8 cellular contexts compared by ENCODE assay signal in the genomic region with DNA sequence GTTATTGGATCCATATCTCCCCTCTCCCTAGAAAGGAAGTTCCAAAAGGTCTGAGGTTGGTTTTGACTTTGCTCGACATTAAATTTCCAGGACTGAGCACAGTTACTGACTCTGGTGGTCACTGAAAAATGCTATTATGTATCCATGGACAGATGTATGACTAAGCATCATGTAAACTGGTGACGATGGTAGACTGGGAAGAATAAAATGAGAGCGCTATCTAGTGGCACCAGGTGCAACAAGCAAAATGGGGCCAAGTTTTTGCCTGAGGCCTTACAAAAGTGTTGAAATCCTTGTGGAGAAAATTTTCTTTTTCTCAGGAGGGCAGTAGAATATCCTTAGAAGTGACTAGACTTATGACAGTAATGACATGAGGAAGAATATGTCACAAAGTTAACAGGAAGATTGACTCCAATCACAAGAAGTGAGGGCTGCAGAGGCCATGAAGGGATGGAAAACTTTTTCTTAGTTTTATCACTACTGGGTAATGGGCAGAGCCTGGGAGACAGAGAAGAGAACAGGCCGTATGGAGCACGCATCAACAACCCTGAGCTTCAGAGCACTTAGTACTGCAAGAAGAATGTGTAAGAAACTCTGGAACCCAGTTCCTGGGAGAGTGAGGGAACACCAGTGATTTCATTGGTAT.
DNase-seq lines count a peak whose midpoint lies in the region; ATAC-seq, FAIRE-seq and TF ChIP-seq lines count a peak whose summit lies in the region.

No MANE protein-coding gene starts in this region.

- 53 to 55% methylated on average over 5 of the region's 5 CpGs for WGBS in upper lobe of left lung, 2 donors

- TF ChIP-seq CTCF in AG10803 (conservative IDR thresholded peaks at IDR 0.05; ENCODE audit: low read length) (peak; percentile 53), GM12864 (IDR thresholded peaks at IDR 0.05; ENCODE audit: low read depth, low read length, missing control alignments) (peak; percentile 54), upper lobe of left lung (IDR thresholded peaks at IDR 0.05) (peak; percentile 18 to 62 (median 43))

- no peak for TF ChIP-seq POLR2A in upper lobe of left lung (IDR thresholded peaks at IDR 0.05)

- no peaks in the 10 kb centered on the region for H3K27me3 ChIP-seq in upper lobe of left lung

- peak; percentile 75 for ATAC-seq in left lobe of liver
- ATAC-seq in upper lobe of left lung (ENCODE audit: low FRiP score in 2 of 2) = peak; percentile 65 to 74
- ATAC-seq in GM21390 (IDR thresholded peaks at IDR 0.05; ENCODE audit: unreplicated experiment) = no peak

- H3K27ac ChIP-seq in upper lobe of left lung = no peak overlapping the region

- H3K36me3 ChIP-seq in upper lobe of left lung = no peaks in the 10 kb centered on the region

- TF ChIP-seq EP300 in upper lobe of left lung (IDR thresholded peaks at IDR 0.05) = no peak

- no peak overlapping the region for H3K4me3 ChIP-seq in AG10803 (ENCODE audit: low read length)
- no peak overlapping the region for H3K4me3 ChIP-seq in GM12864 (ENCODE audit: low read depth, low read length)
- H3K4me3 ChIP-seq in upper lobe of left lung = no peak overlapping the region

- FAIRE-seq in HTR-8/SVneo (lab: Jason Lieb, UNC) = peak; percentile 23
- FAIRE-seq in RCC 7860 (lab: Jason Lieb, UNC) = peak; percentile 83

- peak; percentile 57 for DNase-seq in AG10803 (ENCODE audit: low read depth)
- no peak for DNase-seq in GM12864 (ENCODE audit: low read depth)
- peak; percentile 78 for DNase-seq in HTR-8/SVneo (ENCODE audit: insufficient read length, low spot score)
- DNase-seq in RCC 7860 (ENCODE audit: low spot score) = peak; percentile 75
- DNase-seq in cerebellar cortex (ENCODE audit: low spot score) = peak; percentile 69
- no peak for DNase-seq in left lobe of liver (ENCODE audit: low spot score)
- DNase-seq in upper lobe of left lung = peak in 1 of 2 donors; percentile 38

- H3K9me3 ChIP-seq in upper lobe of left lung = no peaks in the 10 kb centered on the region

- H3K4me1 ChIP-seq in upper lobe of left lung = peaks cover 5 to 24% (median 10%) of the 10 kb centered on the region in 4 donors

Comparison
In these comparisons a context has a peak if more than half of its experiments do, and no peak if none do; other contexts are left out.
1. DNase-seq: peak in AG10803 (single experiment), HTR-8/SVneo (single experiment), RCC 7860 (single experiment) and cerebellar cortex (single experiment); none in GM12864 (single experiment) and left lobe of liver (single experiment).
2. Peak in every context shown above with its lines, with median percentiles within 50 percentile points of each other: CTCF ChIP-seq.